8 cellular contexts compared by ENCODE assay signal in the genomic region with DNA sequence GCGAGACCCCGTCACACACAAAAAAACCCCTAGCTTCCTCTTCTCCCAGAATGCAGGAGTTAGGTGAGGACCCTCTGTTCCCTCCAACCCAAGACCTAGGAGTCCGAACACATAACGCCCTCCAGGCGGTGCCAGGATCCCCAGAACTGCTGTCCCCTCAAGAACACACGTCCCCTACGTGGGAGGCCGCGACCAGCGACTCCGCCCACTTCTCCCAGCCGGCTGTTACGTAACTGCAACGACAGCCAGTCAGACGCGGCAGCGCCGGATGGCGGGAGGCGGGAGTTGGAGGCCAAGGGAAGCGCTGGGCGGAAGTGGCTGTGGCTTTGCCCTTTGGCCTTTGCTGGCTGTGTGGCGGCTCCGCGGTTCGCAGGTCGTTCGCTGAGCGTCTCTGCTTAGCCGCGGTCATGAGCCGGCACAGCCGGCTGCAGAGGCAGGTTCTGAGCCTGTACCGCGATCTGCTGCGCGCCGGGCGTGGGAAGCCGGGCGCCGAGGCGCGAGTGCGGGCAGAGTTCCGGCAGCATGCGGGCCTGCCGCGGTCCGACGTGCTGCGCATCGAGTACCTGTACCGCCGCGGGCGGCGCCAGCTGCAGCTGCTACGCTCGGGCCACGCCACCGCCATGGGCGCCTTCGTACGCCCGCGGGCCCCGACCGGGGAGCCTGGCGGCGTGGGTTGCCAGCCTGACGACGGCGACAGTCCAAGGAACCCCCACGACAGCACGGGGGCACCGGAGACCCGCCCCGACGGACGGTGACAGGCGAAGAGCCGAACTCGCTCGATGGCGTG. TPM values are rescaled to one million over a fixed set of nuclear protein-coding genes. Genes with fewer than 3 reads are reported as not detected.
DNase-seq lines count a peak whose midpoint lies in the region; ATAC-seq lines count a peak whose summit lies in the region.

A gene with protein sequence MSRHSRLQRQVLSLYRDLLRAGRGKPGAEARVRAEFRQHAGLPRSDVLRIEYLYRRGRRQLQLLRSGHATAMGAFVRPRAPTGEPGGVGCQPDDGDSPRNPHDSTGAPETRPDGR (plus strand): TSS at position 321 of the 787 bp plus-strand sequence. CDS start 87 bp downstream, at position 408.

- DNase-seq in COLO829 (ENCODE audit: low spot score): peak; percentile 97
- DNase-seq in HT1080 (ENCODE audit: low read depth): peak; percentile 86
- peak; percentile 94 for DNase-seq in NOMO-1 treated with DMSO at 0.1 percent for 48 hours (lab: John Stamatoyannopoulos, UW; ENCODE audit: unreplicated experiment)
- DNase-seq in activated CD8-positive, alpha-beta memory T cell treated with anti-CD3 and anti-CD28 coated beads, Interleukin-2, amount 10 ng/mL, durations not matched to agents 7 days and 5 days: peak; percentile 97
- DNase-seq in mesenteric fat pad (ENCODE audit: low spot score): peak; percentile 99
- DNase-seq in stimulated activated CD8-positive, alpha-beta memory T cell treated with anti-CD3 and anti-CD28 coated beads, Interleukin-15, amount 100 ng/mL, for 24 hours (ENCODE audit: low read depth): peak; percentile 78

- H3K27me3 ChIP-seq in endocrine pancreas (ENCODE audit: control insufficient read depth, insufficient read depth, low read length): no peaks in the 10 kb centered on the region

- H3K36me3 Mint-ChIP-seq in activated CD8-positive, alpha-beta memory T cell treated with anti-CD3 and anti-CD28 coated beads, Interleukin-2, amount 10 ng/mL, durations not matched to agents 7 days and 5 days: peaks cover 4% of the 10 kb centered on the region

- peak within 1 kb of the TSS; percentile 86 for H3K27ac Mint-ChIP-seq in activated CD8-positive, alpha-beta memory T cell treated with anti-CD3 and anti-CD28 coated beads, Interleukin-2, amount 10 ng/mL, durations not matched to agents 7 days and 5 days

- H3K9ac ChIP-seq in endocrine pancreas (ENCODE audit: control insufficient read depth, insufficient read depth, low read length): peak within 1 kb of the TSS; percentile 73

- peak within 1 kb of the TSS; percentile 58 for H3K4me3 ChIP-seq in endocrine pancreas (ENCODE audit: control insufficient read depth, insufficient read depth, low read length)

- peak within 1 kb of the TSS; percentile 79 for H3K4me3 Mint-ChIP-seq in activated CD8-positive, alpha-beta memory T cell treated with anti-CD3 and anti-CD28 coated beads, Interleukin-2, amount 10 ng/mL, durations not matched to agents 7 days and 5 days

- CTCF ChIA-PET in activated CD8-positive, alpha-beta memory T cell treated with anti-CD3 and anti-CD28 coated beads, Interleukin-2, amount 10 ng/mL, durations not matched to agents 7 days and 5 days (lab: Charles Lee): interaction anchor here (0.7 to 1.8 kb wide), 3 partner anchors 9 to 52 kb away, joined by 3 to 4 read pairs (median 4); partner anchors contain the start of gene ALKBH6

- peaks cover 30% of the 10 kb centered on the region for H3K4me1 Mint-ChIP-seq in activated CD8-positive, alpha-beta memory T cell treated with anti-CD3 and anti-CD28 coated beads, Interleukin-2, amount 10 ng/mL, durations not matched to agents 7 days and 5 days

- H3K9me3 ChIP-seq in endocrine pancreas (ENCODE audit: control insufficient read depth, low read length): no peaks in the 10 kb centered on the region

- no peaks in the 10 kb centered on the region for H3K4me1 ChIP-seq in endocrine pancreas (ENCODE audit: control insufficient read depth, insufficient read depth, low read length)

- peak; percentile 66 for ATAC-seq in GM19468 (IDR thresholded peaks at IDR 0.05; ENCODE audit: extremely low read depth, unreplicated experiment)
- ATAC-seq in activated CD8-positive, alpha-beta memory T cell treated with anti-CD3 and anti-CD28 coated beads, Interleukin-2, amount 10 ng/mL, durations not matched to agents 7 days and 5 days: peak; percentile 91

- no peaks in the 10 kb centered on the region for H3K36me3 ChIP-seq in endocrine pancreas (ENCODE audit: control insufficient read depth, insufficient read depth, low read length)

- no peaks in the 10 kb centered on the region for H3K9me3 Mint-ChIP-seq in activated CD8-positive, alpha-beta memory T cell treated with anti-CD3 and anti-CD28 coated beads, Interleukin-2, amount 10 ng/mL, durations not matched to agents 7 days and 5 days (ENCODE audit: low read depth)

- H3K27me3 Mint-ChIP-seq in activated CD8-positive, alpha-beta memory T cell treated with anti-CD3 and anti-CD28 coated beads, Interleukin-2, amount 10 ng/mL, durations not matched to agents 7 days and 5 days: no peaks in the 10 kb centered on the region

RNA-seq across cellular contexts. Expression of the gene that starts here (rescaled TPM):
- total RNA-seq in HT1080 (2014; rRNA removed; shearing (Covaris generic)): 18.0 and 22.9 TPM in 2 replicates
- polyA plus RNA-seq in HT1080 (2015; cell fraction: cytosol; rRNA removed): 22.8 and 27.9 TPM in 2 replicates
- 10.6 and 12.1 TPM in 2 replicates for polyA plus RNA-seq in HT1080 (2015; cell fraction: nucleus; rRNA removed)
- 10 to 100 TPM; 19.8 to 20.2 TPM for total RNA-seq in activated CD8-positive, alpha-beta memory T cell treated with anti-CD3 and anti-CD28 coated beads, Interleukin-2, amount 10 ng/mL, durations not matched to agents 7 days and 5 days
- total RNA-seq in mesenteric fat pad: 8.2 TPM

Comparison
In these comparisons a context has a peak if more than half of its experiments do, and no peak if none do; other contexts are left out.
1. Peak in every context shown above with its lines: DNase-seq, ATAC-seq and H3K4me3 ChIP-seq.